In the genomic region with DNA sequence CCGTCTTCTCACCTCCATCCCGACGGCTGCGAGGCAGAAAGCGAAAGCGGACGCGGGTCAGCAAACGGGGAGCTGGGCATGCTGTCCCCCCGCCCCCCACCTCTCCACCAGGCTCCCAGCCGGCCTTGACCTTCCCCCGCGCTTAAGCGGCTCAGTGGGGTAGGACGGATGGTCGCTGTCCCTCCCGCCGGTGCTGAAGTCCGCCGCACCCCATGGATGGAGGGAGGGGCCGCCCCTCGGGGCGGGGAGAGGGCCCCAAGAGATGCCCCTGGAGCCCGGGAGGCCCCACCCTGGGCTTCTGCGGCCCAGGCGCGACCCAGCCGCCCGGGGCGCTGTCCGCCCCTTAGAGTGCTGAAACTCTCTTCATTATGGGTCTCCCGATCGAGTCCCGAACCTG, we compare ENCODE assay signal across 7 cellular contexts. TPM values are rescaled to one million over a fixed set of nuclear protein-coding genes. Genes with fewer than 3 reads are reported as not detected.
DNase-seq lines count a peak whose midpoint lies in the region; ATAC-seq, FAIRE-seq and TF ChIP-seq lines count a peak whose summit lies in the region.

A gene (minus strand): TSS at position 48 of the 397 bp plus-strand sequence. CDS start 188 bp downstream, outside the sequence.

- peaks cover 4% of the 10 kb centered on the region for H3K4me1 Mint-ChIP-seq in activated CD4-positive, alpha-beta T cell treated with anti-CD3 and anti-CD28 coated beads, Interleukin-2, amount 10 ng/mL, durations not matched to agents 7 days and 5 days

- peaks cover 18% of the 10 kb centered on the region for H3K4me1 ChIP-seq in lower lobe of right lung

- no peak within 1 kb of the TSS for H3K4me3 Mint-ChIP-seq in activated CD4-positive, alpha-beta T cell treated with anti-CD3 and anti-CD28 coated beads, Interleukin-2, amount 10 ng/mL, durations not matched to agents 7 days and 5 days

- no peak within 1 kb of the TSS for H3K27ac Mint-ChIP-seq in activated CD4-positive, alpha-beta T cell treated with anti-CD3 and anti-CD28 coated beads, Interleukin-2, amount 10 ng/mL, durations not matched to agents 7 days and 5 days

- peak; percentile 61 to 78 for ATAC-seq in lower lobe of right lung

- intact Hi-C loops in lower lobe of right lung (cut with DNase I), result no loop called here

- TF ChIP-seq CTCF in lower lobe of right lung (IDR thresholded peaks at IDR 0.05), result no peak

- CTCF ChIA-PET in activated CD4-positive, alpha-beta T cell treated with anti-CD3 and anti-CD28 coated beads, Interleukin-2, amount 10 ng/mL, durations not matched to agents 7 days and 5 days (lab: Charles Lee), result interaction anchor here (1.0 to 1.5 kb wide), 2 partner anchors 97 to 103 kb away, joined by 3 read pairs; no protein-coding TSS in a partner anchor

- H3K27me3 Mint-ChIP-seq in activated CD4-positive, alpha-beta T cell treated with anti-CD3 and anti-CD28 coated beads, Interleukin-2, amount 10 ng/mL, durations not matched to agents 7 days and 5 days, result peaks cover 57% of the 10 kb centered on the region

- DNase-seq in HTR-8/SVneo (ENCODE audit: insufficient read length, low spot score) (peak; percentile 93), lower lobe of right lung (peak; percentile 60), NCI-H1436 treated with DMSO at 0.1 percent for 48 hours (lab: John Stamatoyannopoulos, UW) (no peak), inferior parietal cortex (ENCODE audit: extremely low spot score) (no peak)
- DNase-seq in activated CD4-positive, alpha-beta T cell treated with anti-CD3 and anti-CD28 coated beads, Interleukin-2, amount 10 ng/mL, durations not matched to agents 7 days and 5 days, result peak; percentile 54
- peak; percentile 9 for DNase-seq in effector CD4-positive, alpha-beta T cell
- DNase-seq in stimulated activated CD8-positive, alpha-beta memory T cell treated with anti-CD3 and anti-CD28 coated beads, Interleukin-4, amount 100 ng/mL, for 48 hours, result peak; percentile 68

- peaks cover 2% of the 10 kb centered on the region for H3K36me3 Mint-ChIP-seq in activated CD4-positive, alpha-beta T cell treated with anti-CD3 and anti-CD28 coated beads, Interleukin-2, amount 10 ng/mL, durations not matched to agents 7 days and 5 days (ENCODE audit: low read depth)

- peaks cover 64% of the 10 kb centered on the region for H3K27me3 ChIP-seq in lower lobe of right lung (ENCODE audit: low read depth)

- H3K9me3 Mint-ChIP-seq in activated CD4-positive, alpha-beta T cell treated with anti-CD3 and anti-CD28 coated beads, Interleukin-2, amount 10 ng/mL, durations not matched to agents 7 days and 5 days, result no peaks in the 10 kb centered on the region

- no peak within 1 kb of the TSS for H3K4me3 ChIP-seq in lower lobe of right lung

- peak; percentile 78 for FAIRE-seq in HTR-8/SVneo (lab: Jason Lieb, UNC)

- no peaks in the 10 kb centered on the region for H3K9me3 ChIP-seq in lower lobe of right lung

- no peaks in the 10 kb centered on the region for H3K36me3 ChIP-seq in lower lobe of right lung

- POLR2A ChIA-PET in activated CD4-positive, alpha-beta T cell treated with anti-CD3 and anti-CD28 coated beads, Interleukin-2, amount 10 ng/mL, durations not matched to agents 7 days and 5 days (lab: Charles Lee), result interaction anchor here (0.6 kb wide), 1 partner anchor 152 kb away, joined by 5 read pairs; no protein-coding TSS in a partner anchor

- no peak within 1 kb of the TSS for H3K27ac ChIP-seq in lower lobe of right lung

RNA-seq across cellular contexts. Expression of the gene that starts here (rescaled TPM):
- total RNA-seq in activated CD4-positive, alpha-beta T cell treated with anti-CD3 and anti-CD28 coated beads, Interleukin-2, amount 10 ng/mL, durations not matched to agents 7 days and 5 days, result under 1 TPM in 1 of 2 experiments, not detected in 1; 0.07 TPM
- 0.53 TPM for total RNA-seq in lower lobe of right lung

Comparison
In these comparisons a context has a peak if more than half of its experiments do, and no peak if none do; other contexts are left out.
1. Peak in DNase-seq in activated CD4-positive, alpha-beta T cell treated with anti-CD3 and anti-CD28 coated beads, Interleukin-2, amount 10 ng/mL, durations not matched to agents 7 days and 5 days; RNA of the gene not detected or under 1 TPM.
2. Peak in DNase-seq and ATAC-seq in lower lobe of right lung; RNA of the gene not detected or under 1 TPM.
3. DNase-seq: peak in HTR-8/SVneo (single experiment), effector CD4-positive, alpha-beta T cell (single experiment) and stimulated activated CD8-positive, alpha-beta memory T cell treated with anti-CD3 and anti-CD28 coated beads, Interleukin-4, amount 100 ng/mL, for 48 hours (single experiment); none in NCI-H1436 treated with DMSO at 0.1 percent for 48 hours (single experiment) and inferior parietal cortex (single experiment).